In the genomic region with DNA sequence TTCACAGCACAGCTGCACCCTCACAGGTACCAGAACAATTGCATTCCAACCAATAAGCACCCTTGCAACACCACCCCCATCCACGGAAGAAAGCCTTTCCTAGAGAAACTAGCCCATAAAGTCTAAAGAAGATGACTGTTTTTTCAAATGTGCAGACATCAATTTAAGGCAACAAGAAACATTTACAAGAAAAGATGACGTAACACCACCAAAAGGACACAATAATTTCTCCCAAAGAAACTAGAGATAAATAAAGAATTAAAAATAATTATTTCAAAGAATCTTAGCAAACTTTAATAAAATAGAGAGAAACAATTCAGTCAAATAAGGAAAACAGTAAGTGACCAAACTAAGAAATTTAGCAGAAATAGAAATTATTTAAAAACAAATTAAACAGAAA, we compare ENCODE assay signal across 22 cellular contexts.
"Had no signal": no experiment of that assay in that cellular context is flagged by ENCODE, and none has a peak within 500 bp of the region (broad histone marks: within the 10 kb centered on the region; RNA-seq: fewer than 3 reads in every experiment).

No MANE protein-coding gene starts in this region.

- DNase-seq: colonic mucosa; cortex of kidney; effector CD8-positive, alpha-beta T cell; effector memory CD8-positive, alpha-beta T cell; endodermal cell; erythroblast; esophagus squamous epithelium; foreskin fibroblast; foreskin melanocyte; heart left ventricle; hypothalamus; immature natural killer cell; left cardiac atrium; left lung; left ventricle myocardium superior; lower lobe of right lung; mesendoderm; midbrain had no signal

- H3K9me3 ChIP-seq: colonic mucosa, esophagus squamous epithelium, gastroesophageal sphincter, left lung, lower lobe of right lung had no signal

- H3K4me1 ChIP-seq: colonic mucosa, esophagus squamous epithelium, gastroesophageal sphincter, heart left ventricle, left lung, lower lobe of right lung had no signal

- H3K36me3 ChIP-seq: colonic mucosa, esophagus squamous epithelium, gastroesophageal sphincter, heart left ventricle, left lung, lower lobe of right lung had no signal

- H3K4me2 ChIP-seq: hepatocyte had no signal

- H3K4me3 ChIP-seq: colonic mucosa, esophagus squamous epithelium, gastroesophageal sphincter, heart left ventricle, hepatocyte, left lung, lower lobe of right lung had no signal

- ATAC-seq: effector memory CD8-positive, alpha-beta T cell; esophagus mucosa; gastroesophageal sphincter; heart left ventricle; left cardiac atrium; left lung; left ventricle myocardium superior had no signal

- H3K79me2 ChIP-seq: hepatocyte had no signal

- H2AFZ ChIP-seq: hepatocyte had no signal

- H3K27me3 ChIP-seq: colonic mucosa, esophagus squamous epithelium, gastroesophageal sphincter, heart left ventricle, hepatocyte, left lung had no signal

- H3K27ac ChIP-seq: colonic mucosa, epithelial cell of prostate, esophagus squamous epithelium, gastroesophageal sphincter, heart left ventricle, hepatocyte, left lung, lower lobe of right lung had no signal
